9 cellular contexts compared by ENCODE assay signal in genomic region chr11:122808494-122808893, GRCh38. TPM values are rescaled to one million over a fixed set of nuclear protein-coding genes. Genes with fewer than 3 reads are reported as not detected.
DNase-seq lines count a peak whose midpoint lies in the region; ATAC-seq and TF ChIP-seq lines count a peak whose summit lies in the region.
"Had no signal": no experiment of that assay in that cellular context is flagged by ENCODE, and none has a peak within 500 bp of the region (broad histone marks: within the 10 kb centered on the region; RNA-seq: fewer than 3 reads in every experiment).

No MANE protein-coding gene starts in this region.

- peaks cover 56% of the 10 kb centered on the region for H3K4me1 Mint-ChIP-seq in HFFc6 (ENCODE audit: low read depth)
- peaks cover 2% of the 10 kb centered on the region for H3K4me1 Mint-ChIP-seq in progenitor cell of endocrine pancreas (ENCODE audit: low read depth)

- H3K4me2 ChIP-seq in OCI-LY7 (ENCODE audit: low read length): peak overlapping the region; percentile 34

- peaks cover 50% of the 10 kb centered on the region for H3K36me3 ChIP-seq in OCI-LY7 (ENCODE audit: insufficient read depth, low read length)
- no peaks in the 10 kb centered on the region for H3K36me3 ChIP-seq in colonic mucosa

- H3K36me3 Mint-ChIP-seq in HFFc6 (ENCODE audit: low read depth): peaks cover 34% of the 10 kb centered on the region
- H3K36me3 Mint-ChIP-seq in progenitor cell of endocrine pancreas (ENCODE audit: insufficient read depth): no peaks in the 10 kb centered on the region

- CTCF ChIA-PET in OCI-LY7 (lab: Charles Lee; ENCODE audit: unreplicated experiment): no interaction called here

- peak; percentile 89 for ATAC-seq in GM18511 (IDR thresholded peaks at IDR 0.05; ENCODE audit: unreplicated experiment)
- no peak for ATAC-seq in foreskin keratinocyte

- peak overlapping the region; percentile 45; the same call in 1 of the 2 replicates for H3K4me3 Mint-ChIP-seq in HFFc6
- no peak overlapping the region for H3K4me3 Mint-ChIP-seq in progenitor cell of endocrine pancreas (ENCODE audit: low read depth)

- H3K79me2 ChIP-seq in OCI-LY7 (ENCODE audit: insufficient read depth, low read depth, low read length): no peaks in the 10 kb centered on the region

- H3K27me3 ChIP-seq in foreskin keratinocyte (no peaks in the 10 kb centered on the region), colonic mucosa (no peaks in the 10 kb centered on the region)

- H3K27me3 Mint-ChIP-seq in HFFc6 (ENCODE audit: insufficient read depth) (no peaks in the 10 kb centered on the region; the same call in 1 of the 2 replicates), progenitor cell of endocrine pancreas (peaks cover 7% of the 10 kb centered on the region)

- no peaks in the 10 kb centered on the region for H4K20me1 ChIP-seq in OCI-LY7 (ENCODE audit: insufficient read depth, low read length)

- H3K27ac Mint-ChIP-seq in HFFc6 (peak overlapping the region; percentile 80), progenitor cell of endocrine pancreas (no peak overlapping the region)

- H3K9me2 ChIP-seq in OCI-LY7 (ENCODE audit: insufficient read depth, low read length): no peaks in the 10 kb centered on the region

- H3K9me3 ChIP-seq in OCI-LY7 (ENCODE audit: low read length) (no peaks in the 10 kb centered on the region), colonic mucosa (no peaks in the 10 kb centered on the region)

- H3K9ac ChIP-seq in colonic mucosa (ENCODE audit: low read depth in 2 of 2, low read length in 2 of 2): no peak overlapping the region

- no TSS peak for BruUV-seq in OCI-LY7 (replicated peaks; lab: Mats Ljungman, UMichigan)

- no peaks in the 10 kb centered on the region for H3K9me3 Mint-ChIP-seq in HFFc6
- H3K9me3 Mint-ChIP-seq in progenitor cell of endocrine pancreas (ENCODE audit: low read depth): no peaks in the 10 kb centered on the region

- H3K4me1 ChIP-seq in OCI-LY7 (ENCODE audit: insufficient read depth, low read length, poor library complexity, severe bottlenecking) (peaks cover 14% of the 10 kb centered on the region), foreskin keratinocyte (peaks cover 25% of the 10 kb centered on the region), colonic mucosa (no peaks in the 10 kb centered on the region)

- H2AFZ ChIP-seq in OCI-LY7 (ENCODE audit: low read length): no peak overlapping the region

- TF ChIP-seq CTCF in HFFc6 (IDR thresholded peaks at IDR 0.05): 0 out of 2 replicates have a peak, but pooled peaks have one; percentile 19
- no peak for TF ChIP-seq CTCF in OCI-LY7 (conservative IDR thresholded peaks at IDR 0.05; ENCODE audit: low read length)
- TF ChIP-seq CTCF in foreskin keratinocyte (conservative IDR thresholded peaks at IDR 0.05): no peak
- TF ChIP-seq CTCF in colonic mucosa (IDR thresholded peaks at IDR 0.05): no peak
- TF ChIP-seq CTCF in progenitor cell of endocrine pancreas (IDR thresholded peaks at IDR 0.05; ENCODE audit: unreplicated experiment): no peak

- intact Hi-C loops in OCI-LY7 (cut with micrococcal nuclease; ENCODE audit: unreplicated experiment) (no loop called here), colonic mucosa (cut with DNase I) (no loop called here)

- DNase-seq in HFFc6 (peak; percentile 45), OCI-LY7 (ENCODE audit: low spot score) (peak; percentile 30), foreskin keratinocyte (no peak), colonic mucosa (no peak), hepatic stellate cell (ENCODE audit: low spot score) (no peak), progenitor cell of endocrine pancreas (ENCODE audit: low spot score, unreplicated experiment) (no peak), 8988T (no peak)

- POLR2A ChIA-PET in OCI-LY7 (lab: Charles Lee): interaction anchor here (0.5 to 1.4 kb wide), 3 partner anchors 13 to 53 kb away, joined by 3 to 4 read pairs (median 3); no protein-coding TSS in a partner anchor

- H3K4me3 ChIP-seq in OCI-LY7 (ENCODE audit: low read depth, low read length, poor library complexity, severe bottlenecking) (no peak overlapping the region), colonic mucosa (no peak overlapping the region)

- H3K27ac ChIP-seq in OCI-LY7 (ENCODE audit: low read depth, low read length, poor library complexity, severe bottlenecking) (no peak overlapping the region), foreskin keratinocyte (peak overlapping the region; percentile 54), colonic mucosa (no peak overlapping the region)

RNA-seq across cellular contexts. Expression of gene CRTAM, which starts 29.8 kb away (rescaled TPM):
- not detected for total RNA-seq in HFFc6 (2021; fragmentation: NEBNext Ultra II Directional; extraction: Animal tissue kit (Norgen Biotek cat#: 25700))
- not detected in 2 replicates for total RNA-seq in OCI-LY7 (2014; rRNA removed; shearing (Covaris generic))
- total RNA-seq in OCI-LY7 (2022) (not detected in 2 replicates), foreskin keratinocyte (not detected in 2 replicates), colonic mucosa (not detected), progenitor cell of endocrine pancreas (not detected in 2 replicates)
- polyA plus RNA-seq in foreskin keratinocyte: not detected in 2 replicates
- polyA plus RNA-seq: neural cell had no signal

Comparison
In these comparisons a context has a peak if more than half of its experiments do, and no peak if none do; other contexts are left out.
1. DNase-seq: peak in HFFc6 (single experiment) and OCI-LY7 (single experiment); none in foreskin keratinocyte (0 of 2), colonic mucosa (single experiment), hepatic stellate cell (single experiment), progenitor cell of endocrine pancreas (single experiment) and 8988T (single experiment).